In the genomic region with DNA sequence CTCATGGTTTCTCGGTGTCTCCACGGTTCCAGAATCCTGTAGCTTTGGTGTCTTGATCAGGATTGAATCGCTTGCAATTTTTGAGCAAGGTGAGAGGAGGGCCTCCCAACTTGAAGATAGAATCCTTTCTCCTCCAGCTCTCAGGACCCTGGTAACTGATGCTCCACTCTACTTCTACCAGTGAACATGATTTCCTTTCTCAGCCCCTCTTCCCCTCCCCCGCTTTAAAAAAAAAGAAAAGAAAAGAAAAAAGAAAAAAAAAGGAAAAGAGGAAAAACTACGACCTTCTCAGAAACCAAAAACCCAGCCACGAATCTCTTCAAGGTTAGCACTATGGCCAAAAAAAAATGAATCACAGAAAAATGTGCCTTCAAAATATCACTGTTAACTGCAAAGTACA, we compare ENCODE assay signal across 9 cellular contexts. TPM values are rescaled to one million over a fixed set of nuclear protein-coding genes. Genes with fewer than 3 reads are reported as not detected.
A peak's percentile ranks its signal among the peaks of the same experiment; 100 is the strongest.
DNase-seq lines count a peak whose midpoint lies in the region; ATAC-seq and TF ChIP-seq lines count a peak whose summit lies in the region.
"Had no signal": no experiment of that assay in that cellular context is flagged by ENCODE, and none has a peak within 500 bp of the region (broad histone marks: within the 10 kb centered on the region; RNA-seq: fewer than 3 reads in every experiment).

No MANE protein-coding gene starts in this region.

- peak overlapping the region; percentile 66 to 99 (median 78) for H3K27ac Mint-ChIP-seq in nephron

- TF ChIP-seq POLR2A in IMR-90 (IDR thresholded peaks at IDR 0.05; ENCODE audit: low read depth, low read length) = no peak

- H3K27me3 Mint-ChIP-seq in nephron (ENCODE audit: low read depth) = peaks cover 1% of the 10 kb centered on the region

- peak overlapping the region; percentile 68 for H3K9ac ChIP-seq in IMR-90 (ENCODE audit: low read depth, low read length)
- H3K9ac ChIP-seq in endocrine pancreas (ENCODE audit: control insufficient read depth, insufficient read depth, low read length) = peak overlapping the region; percentile 30

- H2BK5ac ChIP-seq in IMR-90 (ENCODE audit: low read depth, low read length, poor library complexity, severe bottlenecking) = no peak overlapping the region

- no peak for TF ChIP-seq CTCF in IMR-90 (conservative IDR thresholded peaks at IDR 0.05; ENCODE audit: low read depth, low read length)
- TF ChIP-seq CTCF in nephron (IDR thresholded peaks at IDR 0.05; ENCODE audit: unreplicated experiment in 3 of 3) = no peak

- no peaks in the 10 kb centered on the region for H3K9me3 Mint-ChIP-seq in nephron

- H3K36me3 Mint-ChIP-seq in nephron (ENCODE audit: low read depth) = peaks cover 5% of the 10 kb centered on the region

- no peak overlapping the region for H2BK15ac ChIP-seq in IMR-90 (ENCODE audit: low read depth, low read length)

- peak overlapping the region in 1 of 2 experiments; percentile 28; a peak in 1 of 4 replicates for H4K8ac ChIP-seq in IMR-90 (ENCODE audit: low read depth in 2 of 2, low read length in 2 of 2)

- dilution Hi-C loops in IMR-90 (cut with HindIII; ENCODE audit: low sequenced_read_pairs, unreplicated experiment) = no loop called here

- peak overlapping the region; percentile 24 for H3K14ac ChIP-seq in IMR-90 (replicated peaks; ENCODE audit: low read depth, low read length)

- no peak overlapping the region for H4K91ac ChIP-seq in IMR-90 (ENCODE audit: insufficient read depth, low read depth, low read length)

- no peak for ATAC-seq in IMR-90 (ENCODE audit: low read depth)
- ATAC-seq in HG02798 (IDR thresholded peaks at IDR 0.05; ENCODE audit: poor library complexity, unreplicated experiment) = no peak
- ATAC-seq in HG02571 (IDR thresholded peaks at IDR 0.05; ENCODE audit: unreplicated experiment) = no peak

- H3K56ac ChIP-seq in IMR-90 (ENCODE audit: extremely low read depth, insufficient read depth, low read length) = peak overlapping the region; percentile 16; the same call in 1 of the 2 replicates

- H2AK9ac ChIP-seq in IMR-90 (replicated peaks; ENCODE audit: low read depth, low read length, poor library complexity) = peak overlapping the region; percentile 53

- H3K4me2 ChIP-seq in IMR-90 (ENCODE audit: low read depth, low read length) = peak overlapping the region; percentile 98

- H3K27ac ChIP-seq in ACC112 (ENCODE audit: low read depth, low read length) (no peak overlapping the region), IMR-90 (ENCODE audit: insufficient read depth, low read length) (no peak overlapping the region)

- POLR2A ChIA-PET in IMR-90 (lab: Charles Lee; ENCODE audit: unreplicated experiment) = interaction anchor here (0.6 kb wide), 1 partner anchor 51 kb away, joined by 3 read pairs; no protein-coding TSS in a partner anchor

- no peak overlapping the region for H2AK5ac ChIP-seq in IMR-90 (ENCODE audit: low read depth, low read length)

- H3K36me3 ChIP-seq in ACC112 (ENCODE audit: insufficient read depth, low read length) (no peaks in the 10 kb centered on the region), IMR-90 (ENCODE audit: control insufficient read depth, insufficient read depth, low read length) (0 out of 2 replicates have a peak, but pooled peaks cover 1% of the 10 kb centered on the region), endocrine pancreas (ENCODE audit: control insufficient read depth, insufficient read depth, low read length) (no peaks in the 10 kb centered on the region)

- H3K79me2 ChIP-seq in ACC112 (ENCODE audit: control insufficient read depth, insufficient read depth, low read length, unreplicated experiment) = peaks cover 47% of the 10 kb centered on the region

- CTCF ChIA-PET in IMR-90 (lab: Yijun Ruan, JAX) = interaction anchor here (0.9 to 1.7 kb wide), 4 partner anchors 17 to 83 kb away, joined by 4 to 6 read pairs (median 4); no protein-coding TSS in a partner anchor

- H2BK20ac ChIP-seq in IMR-90 (ENCODE audit: low read depth, low read length) = no peak overlapping the region

- H3K4me1 ChIP-seq in ACC112 (ENCODE audit: control insufficient read depth, insufficient read depth, low read length, unreplicated experiment) = peaks cover 40% of the 10 kb centered on the region
- peaks cover 10% of the 10 kb centered on the region for H3K4me1 ChIP-seq in IMR-90 (ENCODE audit: control insufficient read depth, insufficient read depth, low read length)
- H3K4me1 ChIP-seq in endocrine pancreas (ENCODE audit: control insufficient read depth, insufficient read depth, low read length) = peaks cover 19% of the 10 kb centered on the region

- no peak overlapping the region for H4K5ac ChIP-seq in IMR-90 (ENCODE audit: low read depth, low read length)

- H3K27me3 ChIP-seq in ACC112 (ENCODE audit: insufficient read depth, low read length) (no peaks in the 10 kb centered on the region), IMR-90 (ENCODE audit: control insufficient read depth, insufficient read depth, low read length) (no peaks in the 10 kb centered on the region), endocrine pancreas (ENCODE audit: control insufficient read depth, insufficient read depth, low read length) (no peaks in the 10 kb centered on the region)

- peaks cover 39 to 53% of the 10 kb centered on the region in 2 experiments for H3K79me1 ChIP-seq in IMR-90 (ENCODE audit: low read depth in 1 of 2, low read length in 2 of 2)

- intact Hi-C loops in IMR-90 (cut with micrococcal nuclease) = loop anchor here (5.0 kb wide), 1 partner anchor 37 kb away; no protein-coding TSS in a partner anchor

- no peak overlapping the region for H2BK120ac ChIP-seq in IMR-90 (ENCODE audit: low read depth, low read length)

- peak overlapping the region; percentile 84 for H3K23ac ChIP-seq in IMR-90 (ENCODE audit: low read depth, low read length)

- H3K9me3 ChIP-seq in IMR-90 (ENCODE audit: control insufficient read depth, insufficient read depth, low read length) = no peaks in the 10 kb centered on the region
- no peaks in the 10 kb centered on the region for H3K9me3 ChIP-seq in endocrine pancreas (ENCODE audit: control insufficient read depth, low read length)

- DNase-seq in IMR-90 (no peak), islet precursor cell (no peak)
- DNase-seq in effector CD4-positive, alpha-beta T cell = no peak

- in situ Hi-C loops in IMR-90 (cut with MboI; ENCODE audit: low sequenced_read_pairs) = no loop called here

- BruUV-seq in IMR-90 (replicated peaks; lab: Mats Ljungman, UMichigan) = no TSS peak

- H3K4me3 Mint-ChIP-seq in nephron = peak overlapping the region; percentile 93 to 94 (median 93)

- peaks cover 39% of the 10 kb centered on the region for H4K20me1 ChIP-seq in IMR-90 (ENCODE audit: insufficient read depth, low read length)

- no peak overlapping the region; the same call in 1 of the 2 replicates for H3K4ac ChIP-seq in IMR-90 (ENCODE audit: low read depth, low read length)

- H3K18ac ChIP-seq in IMR-90 (ENCODE audit: low read depth, low read length) = no peak overlapping the region

- no peak for TF ChIP-seq RAD21 in IMR-90 (IDR thresholded peaks at IDR 0.05; ENCODE audit: low read length)

- H3K4me3 ChIP-seq in ACC112 (ENCODE audit: low read depth, low read length) (peak overlapping the region; percentile 79), IMR-90 (ENCODE audit: insufficient read depth, low read depth, low read length) (peak overlapping the region; percentile 42), endocrine pancreas (ENCODE audit: control insufficient read depth, insufficient read depth, low read length) (peak overlapping the region; percentile 82)

- H3K9me1 ChIP-seq in IMR-90 (ENCODE audit: insufficient read depth, low read length) = peaks cover 19% of the 10 kb centered on the region

- H3K4me1 Mint-ChIP-seq in nephron = peaks cover 51% of the 10 kb centered on the region

- H2AFZ ChIP-seq in ACC112 (ENCODE audit: low read length, unreplicated experiment) (no peak overlapping the region), IMR-90 (replicated peaks; ENCODE audit: low read length, poor library complexity) (no peak overlapping the region)

- WGBS in IMR-90 (ENCODE audit: extremely low coverage in 2 of 2, insufficient read length in 1 of 2), 2 experiments = 0% methylated on average over 1 of the region's 6 CpGs; no CpG with 5 or more reads in 1 of the 2 experiments

TF ChIP-seq in IMR-90, 13 proteins besides CTCF, POLR2A, EP300 and RAD21:
- TF ChIP-seq MXI1 (IDR thresholded peaks at IDR 0.05; ENCODE audit: borderline replicate concordance, low read depth, low read length) = no peak
- no peak for TF ChIP-seq SMC3 (IDR thresholded peaks at IDR 0.05; ENCODE audit: low read depth, low read length)
TF ChIP-seq in IMR-90: peak in this region for 0.

RNA-seq across cellular contexts. Expression of gene ARHGEF11, which starts 1.2 kb away (rescaled TPM):
- total RNA-seq in IMR-90 (2012; rRNA removed) = 15.3 and 16.8 TPM in 2 replicates
- polyA plus RNA-seq in IMR-90 (2012; rRNA removed) = 17.2 and 18.5 TPM in 2 replicates
- polyA plus RNA-seq in IMR-90 (2012; cell fraction: cytosol; rRNA removed) = 8.5 and 14.8 TPM in 2 replicates
- polyA plus RNA-seq in IMR-90 (2012; cell fraction: nucleus; rRNA removed; ENCODE audit: low replicate concordance) = 36.4 and 51.9 TPM in 2 replicates

RNA-seq across cellular contexts. Expression of gene ETV3L, which starts 55.3 kb away (rescaled TPM):
- total RNA-seq in IMR-90 (2012; rRNA removed) = not detected in 2 replicates
- not detected in 2 replicates for polyA plus RNA-seq in IMR-90 (2012; rRNA removed)
- not detected in 2 replicates for polyA plus RNA-seq in IMR-90 (2012; cell fraction: cytosol; rRNA removed)
- polyA plus RNA-seq in IMR-90 (2012; cell fraction: nucleus; rRNA removed; ENCODE audit: low replicate concordance) = 0.03 and 0.10 TPM in 2 replicates
- polyA plus RNA-seq: esophagus had no signal
